Comparison of ENCODE assay signal across 1 cellular context in genomic region chr17:75238684-75239191, GRCh38.
TF ChIP-seq lines count a peak whose summit lies in the region.

No MANE protein-coding gene starts in this region.

TF ChIP-seq in K562, 482 proteins besides CTCF, POLR2A, EP300 and RAD21 (continued from another document):
- TF ChIP-seq CHD2 (IDR thresholded peaks at IDR 0.05; ENCODE audit: low read depth, low read length), result no peak
- no peak for TF ChIP-seq HOMEZ (CRISPR knock-in tag; IDR thresholded peaks at IDR 0.05)
- TF ChIP-seq CC2D1A (IDR thresholded peaks at IDR 0.05), result 0 out of 2 replicates have a peak, but pooled peaks have one; percentile 28
- TF ChIP-seq ZC3H4 (CRISPR knock-in tag; IDR thresholded peaks at IDR 0.05; ENCODE audit: borderline replicate concordance), result 0 out of 2 replicates have a peak, but pooled peaks have one; percentile 31
- TF ChIP-seq SUPT5H (IDR thresholded peaks at IDR 0.05), result peak; percentile 60
- TF ChIP-seq DLX4 (CRISPR knock-in tag; IDR thresholded peaks at IDR 0.05), result no peak
- no peak for TF ChIP-seq CBX8 (IDR thresholded peaks at IDR 0.05; ENCODE audit: borderline replicate concordance, extremely low read depth, low read depth, low read length, poor library complexity, severe bottlenecking)
- TF ChIP-seq ZBED1 (IDR thresholded peaks at IDR 0.05), result 0 out of 2 replicates have a peak, but pooled peaks have one; percentile 26
- TF ChIP-seq ZNF324 (CRISPR knock-in tag; IDR thresholded peaks at IDR 0.05), result no peak
- TF ChIP-seq GTF3C2 (IDR thresholded peaks at IDR 0.05; ENCODE audit: borderline replicate concordance, extremely low read depth, insufficient read length), result no peak
- TF ChIP-seq CCAR2 (IDR thresholded peaks at IDR 0.05; ENCODE audit: low read depth, low read length), result no peak
- 0 out of 2 replicates have a peak, but pooled peaks have one; percentile 56 for TF ChIP-seq ILF3 (IDR thresholded peaks at IDR 0.05; ENCODE audit: borderline replicate concordance)
- TF ChIP-seq MCM5 (IDR thresholded peaks at IDR 0.05; ENCODE audit: low read depth), result no peak
- TF ChIP-seq SMC3 (conservative IDR thresholded peaks at IDR 0.05; ENCODE audit: insufficient read depth, low read depth, low read length), result peak; percentile 59
- no peak for TF ChIP-seq MCM2 (IDR thresholded peaks at IDR 0.05; ENCODE audit: low read depth)
- TF ChIP-seq TAF7 (tag; IDR thresholded peaks at IDR 0.05), result no peak
- TF ChIP-seq ID3 (CRISPR knock-in tag; IDR thresholded peaks at IDR 0.05), result no peak
- no peak for TF ChIP-seq ID3 (tag; IDR thresholded peaks at IDR 0.05)
- TF ChIP-seq CXXC5 (CRISPR knock-in tag; IDR thresholded peaks at IDR 0.05), result no peak
- no peak for TF ChIP-seq GMEB1 (CRISPR knock-in tag; IDR thresholded peaks at IDR 0.05)
- no peak for TF ChIP-seq UBTF (IDR thresholded peaks at IDR 0.05; ENCODE audit: borderline replicate concordance in 1 of 2, low read depth in 2 of 2, low read length in 2 of 2)
- peak; percentile 61; the same call in 1 of the 2 replicates for TF ChIP-seq CREM (IDR thresholded peaks at IDR 0.05; ENCODE audit: low read depth)
- peak; percentile 75 for TF ChIP-seq RB1 (IDR thresholded peaks at IDR 0.05; ENCODE audit: low read depth)
- peak; percentile 54 for TF ChIP-seq POLR2G (IDR thresholded peaks at IDR 0.05; ENCODE audit: low read depth, low read length)
- no peak for TF ChIP-seq SPI1 (IDR thresholded peaks at IDR 0.05; ENCODE audit: borderline replicate concordance, low read depth, low read length)
- peak; percentile 19; the same call in 1 of the 2 replicates for TF ChIP-seq TFAP4 (CRISPR knock-in tag; IDR thresholded peaks at IDR 0.05; ENCODE audit: borderline replicate concordance)
- TF ChIP-seq ZNF263 (CRISPR knock-in tag; IDR thresholded peaks at IDR 0.05; ENCODE audit: borderline replicate concordance), result peak; percentile 20; the same call in 1 of the 2 replicates
- TF ChIP-seq SOX6 (IDR thresholded peaks at IDR 0.05), result no peak
